26 cellular contexts compared by ENCODE assay signal in genomic region chr2:28475088-28475580, GRCh38. TPM values are rescaled to one million over a fixed set of nuclear protein-coding genes. Genes with fewer than 3 reads are reported as not detected.
A peak's percentile ranks its signal among the peaks of the same experiment; 100 is the strongest.
DNase-seq lines count a peak whose midpoint lies in the region; ATAC-seq and TF ChIP-seq lines count a peak whose summit lies in the region.
"Had no signal": no experiment of that assay in that cellular context is flagged by ENCODE, and none has a peak within 500 bp of the region (broad histone marks: within the 10 kb centered on the region; RNA-seq: fewer than 3 reads in every experiment).

No MANE protein-coding gene starts in this region.

- H3K9ac ChIP-seq in OCI-LY3 (ENCODE audit: low read length): no peak overlapping the region

- H3K27ac ChIP-seq in HL-60 (replicated peaks) (peak overlapping the region; percentile 45), OCI-LY3 (ENCODE audit: low read length) (no peak overlapping the region), neutrophil (peak overlapping the region; percentile 46), tibial nerve (no peak overlapping the region)
- H3K27ac ChIP-seq: C4-2B, RWPE1 had no signal

- no peaks in the 10 kb centered on the region for H3K9me3 ChIP-seq in OCI-LY3 (ENCODE audit: insufficient read depth, low read length)
- no peaks in the 10 kb centered on the region for H3K9me3 ChIP-seq in neutrophil
- H3K9me3 ChIP-seq in tibial nerve: no peaks in the 10 kb centered on the region
- no peaks in the 10 kb centered on the region for H3K9me3 ChIP-seq in T-helper 17 cell (ENCODE audit: control insufficient read depth, low read length, poor library complexity, severe bottlenecking)

- H4K20me1 ChIP-seq in OCI-LY3 (ENCODE audit: insufficient read depth, low read length): no peaks in the 10 kb centered on the region

- H3K4me1 ChIP-seq in OCI-LY3 (ENCODE audit: low read length): peaks cover 2% of the 10 kb centered on the region; the same call in 1 of the 2 replicates
- H3K4me1 ChIP-seq in neutrophil (ENCODE audit: control insufficient read depth in 1 of 2, insufficient read depth in 1 of 2, low read depth in 1 of 2, low read length in 1 of 2): peaks cover 18 to 35% of the 10 kb centered on the region in 2 experiments
- no peaks in the 10 kb centered on the region for H3K4me1 ChIP-seq in tibial nerve

- H3K9me3 Mint-ChIP-seq in activated CD4-positive, alpha-beta T cell treated with anti-CD3 and anti-CD28 coated beads, Interleukin-2, amount 10 ng/mL, durations not matched to agents 7 days and 5 days: peaks cover 2% of the 10 kb centered on the region
- H3K9me3 Mint-ChIP-seq: T-cell had no signal

- H3K4me1 Mint-ChIP-seq in activated CD4-positive, alpha-beta T cell treated with anti-CD3 and anti-CD28 coated beads, Interleukin-2, amount 10 ng/mL, durations not matched to agents 7 days and 5 days: peaks cover 10% of the 10 kb centered on the region
- peaks cover 10% of the 10 kb centered on the region for H3K4me1 Mint-ChIP-seq in T-helper 17 cell
- H3K4me1 Mint-ChIP-seq: B cell had no signal

- WGBS in tibial nerve, 2 donors: 89 to 92% methylated on average over 3 of the region's 3 CpGs

- H3K27me3 ChIP-seq in HL-60 (ENCODE audit: insufficient read depth, poor library complexity, severe bottlenecking) (no peaks in the 10 kb centered on the region), OCI-LY3 (ENCODE audit: low read depth, low read length) (no peaks in the 10 kb centered on the region), neutrophil (no peaks in the 10 kb centered on the region), tibial nerve (no peaks in the 10 kb centered on the region)

- peak; percentile 37 for DNase-seq in CD1c-positive myeloid dendritic cell (ENCODE audit: extremely low spot score)
- DNase-seq in HL-60 (ENCODE audit: low read depth in 1 of 2, low spot score in 1 of 2): peak; percentile 55 to 67
- no peak for DNase-seq in activated CD4-positive, alpha-beta T cell treated with anti-CD3 and anti-CD28 coated beads, Interleukin-2, amount 10 ng/mL, durations not matched to agents 7 days and 5 days
- DNase-seq in tibial nerve (ENCODE audit: low spot score in 2 of 2): no peak
- no peak for DNase-seq in T-helper 17 cell
- DNase-seq: Calu3; CD8-positive, alpha-beta memory T cell; DMS79 treated with DMSO at 0.1 percent for 48 hours; GF-D8; HCEC 1CT; NCI-H1092; NCI-H1417 treated with DMSO at 0.1 percent for 48 hours; NCI-H187; NCI-H2081 treated with DMSO at 0.1 percent for 48 hours; NCI-H2171 treated with DMSO at 0.1 percent for 48 hours; NCI-H446; NCI-H524 treated with DMSO at 0.1 percent for 48 hours; NCI-H82; NK-92 treated with Interleukin-12 subunit alpha and Interleukin-12 subunit beta, amount 100 ng/mL, for 24 hours; SHP77; T-cell had no signal

- CTCF ChIA-PET in activated CD4-positive, alpha-beta T cell treated with anti-CD3 and anti-CD28 coated beads, Interleukin-2, amount 10 ng/mL, durations not matched to agents 7 days and 5 days (lab: Charles Lee): interaction anchor here (1.7 kb wide), 1 partner anchor 11 kb away, joined by 5 read pairs; no protein-coding TSS in a partner anchor

- no peaks in the 10 kb centered on the region for H3K36me3 ChIP-seq in OCI-LY3 (replicated peaks; ENCODE audit: low read depth, low read length)
- H3K36me3 ChIP-seq in neutrophil: no peaks in the 10 kb centered on the region
- no peaks in the 10 kb centered on the region for H3K36me3 ChIP-seq in tibial nerve

- TF ChIP-seq CTCF in HL-60 (IDR thresholded peaks at IDR 0.05; ENCODE audit: insufficient read depth, low read length): no peak
- no peak for TF ChIP-seq CTCF in OCI-LY3 (IDR thresholded peaks at IDR 0.05; ENCODE audit: low read depth, low read length)
- no peak for TF ChIP-seq CTCF in neutrophil (IDR thresholded peaks at IDR 0.05)
- no peak for TF ChIP-seq CTCF in tibial nerve (IDR thresholded peaks at IDR 0.05)

- no peaks in the 10 kb centered on the region for H3K36me3 Mint-ChIP-seq in activated CD4-positive, alpha-beta T cell treated with anti-CD3 and anti-CD28 coated beads, Interleukin-2, amount 10 ng/mL, durations not matched to agents 7 days and 5 days (ENCODE audit: low read depth)
- peaks cover 5% of the 10 kb centered on the region for H3K36me3 Mint-ChIP-seq in T-helper 17 cell (ENCODE audit: low read depth)
- H3K36me3 Mint-ChIP-seq: CD8-positive, alpha-beta memory T cell; T-cell had no signal

- no peaks in the 10 kb centered on the region for H3K79me2 ChIP-seq in OCI-LY3 (ENCODE audit: low read length)

- H2AFZ ChIP-seq in OCI-LY3 (ENCODE audit: low read depth, low read length): peak overlapping the region; percentile 54; the same call in 1 of the 2 replicates

- no peak overlapping the region for H3K27ac Mint-ChIP-seq in activated CD4-positive, alpha-beta T cell treated with anti-CD3 and anti-CD28 coated beads, Interleukin-2, amount 10 ng/mL, durations not matched to agents 7 days and 5 days
- no peak overlapping the region for H3K27ac Mint-ChIP-seq in T-helper 17 cell
- H3K27ac Mint-ChIP-seq: B cell; CD8-positive, alpha-beta memory T cell; T-cell had no signal

- no peak overlapping the region for H3K4me3 Mint-ChIP-seq in activated CD4-positive, alpha-beta T cell treated with anti-CD3 and anti-CD28 coated beads, Interleukin-2, amount 10 ng/mL, durations not matched to agents 7 days and 5 days
- no peak overlapping the region for H3K4me3 Mint-ChIP-seq in T-helper 17 cell
- H3K4me3 Mint-ChIP-seq: B cell; CD8-positive, alpha-beta memory T cell; T-cell had no signal

- TF ChIP-seq EP300 in tibial nerve (IDR thresholded peaks at IDR 0.05): no peak

- ATAC-seq in T-helper 17 cell: no peak
- ATAC-seq: T-cell had no signal

- POLR2A ChIA-PET in activated CD4-positive, alpha-beta T cell treated with anti-CD3 and anti-CD28 coated beads, Interleukin-2, amount 10 ng/mL, durations not matched to agents 7 days and 5 days (lab: Charles Lee): no interaction called here

- H3K4me3 ChIP-seq in HL-60 (replicated peaks; ENCODE audit: insufficient read depth, low read length): no peak overlapping the region
- H3K4me3 ChIP-seq in OCI-LY3 (ENCODE audit: low read length): no peak overlapping the region
- H3K4me3 ChIP-seq in neutrophil (ENCODE audit: low read depth in 1 of 2, low read length in 1 of 2): no peak overlapping the region
- no peak overlapping the region for H3K4me3 ChIP-seq in tibial nerve

- no peak for TF ChIP-seq POLR2A in tibial nerve (IDR thresholded peaks at IDR 0.05)

- H3K27me3 Mint-ChIP-seq in activated CD4-positive, alpha-beta T cell treated with anti-CD3 and anti-CD28 coated beads, Interleukin-2, amount 10 ng/mL, durations not matched to agents 7 days and 5 days: no peaks in the 10 kb centered on the region
- H3K27me3 Mint-ChIP-seq in T-helper 17 cell: no peaks in the 10 kb centered on the region

- no peak overlapping the region for H3K4me2 ChIP-seq in OCI-LY3 (ENCODE audit: low read length)

RNA-seq across cellular contexts. Expression of gene PLB1, which starts 20.7 kb away (rescaled TPM):
- 1 to 10 TPM in 1 of 2 experiments, under 1 TPM in 1; 0.74 to 1.1 TPM for total RNA-seq in activated CD4-positive, alpha-beta T cell treated with anti-CD3 and anti-CD28 coated beads, Interleukin-2, amount 10 ng/mL, durations not matched to agents 7 days and 5 days
- total RNA-seq in tibial nerve: 1 to 10 TPM; 1.7 to 8.4 (median 4.7) TPM
- total RNA-seq in T-helper 17 cell: 1 to 10 TPM; 2.2 to 2.7 TPM

Comparison
In these comparisons a context has a peak if more than half of its experiments do, and no peak if none do; other contexts are left out.
1. DNase-seq: peak in CD1c-positive myeloid dendritic cell (single experiment) and HL-60 (2 of 2); none in activated CD4-positive, alpha-beta T cell treated with anti-CD3 and anti-CD28 coated beads, Interleukin-2, amount 10 ng/mL, durations not matched to agents 7 days and 5 days (single experiment), tibial nerve (0 of 2) and T-helper 17 cell (0 of 3).
2. H3K27ac ChIP-seq: peak in HL-60 (single experiment) and neutrophil (single experiment); none in OCI-LY3 (single experiment) and tibial nerve (0 of 4).